Comparison of ENCODE assay signal across 7 cellular contexts in the genomic region with DNA sequence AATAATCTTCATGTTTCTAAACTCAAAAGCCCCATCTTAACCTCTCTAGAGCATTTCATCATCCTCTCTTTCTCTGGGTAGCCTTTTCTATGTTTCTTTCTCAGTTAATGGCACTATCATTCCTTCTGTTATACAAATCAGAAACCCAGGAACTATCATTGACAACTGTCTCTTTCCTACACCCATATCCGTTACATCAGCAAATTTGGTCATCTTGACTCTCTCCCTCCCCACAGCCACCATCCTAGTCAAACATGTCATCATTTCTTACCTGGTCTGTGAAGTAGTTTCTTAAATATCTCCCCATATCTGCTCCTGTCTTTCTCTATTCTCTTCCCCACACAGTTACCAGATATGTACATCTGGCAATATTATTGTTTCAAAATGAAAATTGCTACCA.
"Had no signal": no experiment of that assay in that cellular context is flagged by ENCODE, and none has a peak within 500 bp of the region (broad histone marks: within the 10 kb centered on the region; RNA-seq: fewer than 3 reads in every experiment).

No MANE protein-coding gene starts in this region.

- FAIRE-seq: HTR-8/SVneo, K562 had no signal

- ATAC-seq: K562 had no signal

- DNase-seq: IMR-90, KBM-7, KG1 had no signal

- H3K4me2 ChIP-seq: KMS-11 had no signal

- H3K9ac ChIP-seq: KMS-11 had no signal

- H3K27ac ChIP-seq: HL-60, KMS-11 had no signal

- H3K4me3 ChIP-seq: K562 had no signal
